ENCODE assay signal across 8 cellular contexts in the genomic region with DNA sequence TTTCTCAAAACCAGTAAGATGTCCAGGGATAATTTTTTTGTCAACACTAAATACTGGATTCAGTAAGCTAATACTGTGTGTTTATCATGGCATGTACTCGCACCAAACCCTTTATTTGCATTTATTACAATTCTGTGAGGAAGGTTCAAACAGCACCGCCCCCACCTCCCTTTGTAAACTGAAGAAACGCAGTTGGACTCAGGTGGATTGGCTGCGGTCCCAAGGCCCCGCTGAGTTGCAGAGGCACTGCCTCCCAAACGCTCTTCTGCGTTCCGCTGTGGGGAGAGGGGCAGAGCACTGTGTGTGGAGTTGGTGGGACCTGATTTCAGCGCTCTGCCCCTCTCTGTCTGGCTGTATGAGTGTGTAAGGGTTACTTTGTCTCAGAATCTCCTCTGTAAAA. TPM values are rescaled to one million over a fixed set of nuclear protein-coding genes. Genes with fewer than 3 reads are reported as not detected.
DNase-seq lines count a peak whose midpoint lies in the region; ATAC-seq and TF ChIP-seq lines count a peak whose summit lies in the region.

No MANE protein-coding gene starts in this region.

- intact Hi-C loops in natural killer cell (cut with micrococcal nuclease), result loop anchor here (1.0 to 2.0 kb wide), 3 partner anchors 21 to 315 kb away; partner anchors contain the start of gene UNC45A

- TF ChIP-seq CTCF in LNCaP clone FGC (IDR thresholded peaks at IDR 0.05; ENCODE audit: control insufficient read depth, extremely low read depth, insufficient read depth) (no peak), natural killer cell (IDR thresholded peaks at IDR 0.05) (no peak)

- DNase-seq in LNCaP clone FGC (ENCODE audit: low read depth) (no peak), natural killer cell (no peak), NCI-H1048 (lab: John Stamatoyannopoulos, UW) (no peak), NCI-H446 treated with DMSO at 0.1 percent for 48 hours (lab: John Stamatoyannopoulos, UW) (no peak), Kasumi-1 (lab: John Stamatoyannopoulos, UW) (no peak), dedifferentiated amniotic fluid mesenchymal stem cell (ENCODE audit: extremely low spot score) (no peak)
- peak; percentile 31 to 33 for DNase-seq in activated T-cell treated with anti-CD3 and anti-CD28 coated beads, Interleukin-2, amount 50 U/mL, for 48 hours

- peak overlapping the region; percentile 71 for H3K4me3 ChIP-seq in GM08714 (ENCODE audit: low read length)
- peak overlapping the region; percentile 68 for H3K4me3 ChIP-seq in LNCaP clone FGC (ENCODE audit: low read depth, low read length)

- no peaks in the 10 kb centered on the region for H3K9me3 Mint-ChIP-seq in natural killer cell

- no peak for ATAC-seq in natural killer cell

- no peak overlapping the region for H3K27ac Mint-ChIP-seq in natural killer cell

- H3K4me1 Mint-ChIP-seq in natural killer cell, result peaks cover 0 to 10% of the 10 kb centered on the region in 2 donors

- H3K36me3 Mint-ChIP-seq in natural killer cell, result no peaks in the 10 kb centered on the region

- no peaks in the 10 kb centered on the region for H3K27me3 Mint-ChIP-seq in natural killer cell (ENCODE audit: low read depth in 2 of 2)

- peak overlapping the region; percentile 85 for H3K4me3 Mint-ChIP-seq in natural killer cell

RNA-seq across cellular contexts. Expression of gene RCCD1, which starts 1.2 kb away (rescaled TPM):
- 1 to 10 TPM; 4.2 to 5.4 (median 5.1) TPM for total RNA-seq in natural killer cell

RNA-seq across cellular contexts. Expression of gene UNC45A, which starts 20.8 kb away (rescaled TPM):
- 10 to 100 TPM; 39.0 to 58.1 (median 51.5) TPM for total RNA-seq in natural killer cell

RNA-seq across cellular contexts. Expression of gene HDDC3, which starts 23.6 kb away (rescaled TPM):
- 10 to 100 TPM; 11.2 to 14.5 (median 12.1) TPM for total RNA-seq in natural killer cell

RNA-seq across cellular contexts. Expression of gene PRC1, which starts 38.4 kb away (rescaled TPM):
- 10 to 100 TPM; 18.9 to 25.1 (median 23.3) TPM for total RNA-seq in natural killer cell

RNA-seq across cellular contexts. Expression of gene MAN2A2, which starts 52.8 kb away (rescaled TPM):
- 100 to 1,000 TPM; 158 to 200 (median 177) TPM for total RNA-seq in natural killer cell

Comparison
In these comparisons a context has a peak if more than half of its experiments do, and no peak if none do; other contexts are left out.
1. DNase-seq: peak in activated T-cell treated with anti-CD3 and anti-CD28 coated beads, Interleukin-2, amount 50 U/mL, for 48 hours (2 of 2); none in LNCaP clone FGC (single experiment), natural killer cell (single experiment), NCI-H1048 (single experiment), NCI-H446 treated with DMSO at 0.1 percent for 48 hours (single experiment), Kasumi-1 (0 of 2) and dedifferentiated amniotic fluid mesenchymal stem cell (single experiment).